Comparison of ENCODE assay signal across 8 cellular contexts in genomic region chr11:58927393-58928081, GRCh38. TPM values are rescaled to one million over a fixed set of nuclear protein-coding genes. Genes with fewer than 3 reads are reported as not detected.
DNase-seq lines count a peak whose midpoint lies in the region; ATAC-seq lines count a peak whose summit lies in the region.

No MANE protein-coding gene starts in this region.

- no peak overlapping the region for H2BK120ac ChIP-seq in mesenchymal stem cell (ENCODE audit: low read depth, low read length)

- no peak overlapping the region for H3K4me3 ChIP-seq in BLaER1 treated with 17β-estradiol and CSF1 and Interleukin-3, amounts not matched to agents 10 nM and 100 nM
- H3K4me3 ChIP-seq in HUES6 (ENCODE audit: low read depth, low read length) (peak overlapping the region; percentile 64), mesenchymal stem cell (ENCODE audit: insufficient read depth in 1 of 2, low read depth in 1 of 2, low read length in 2 of 2) (peak overlapping the region in 1 of 2 experiments; percentile 57)
- H3K4me3 ChIP-seq in effector memory CD4-positive, alpha-beta T cell (ENCODE audit: insufficient read depth, low read depth, low read length, poor library complexity, severe bottlenecking), result no peak overlapping the region

- H3K9ac ChIP-seq in BLaER1 treated with 17β-estradiol and CSF1 and Interleukin-3, amounts not matched to agents 10 nM and 100 nM, result no peak overlapping the region
- H3K9ac ChIP-seq in HUES6 (ENCODE audit: low read length) (peak overlapping the region; percentile 1), mesenchymal stem cell (ENCODE audit: low read length) (peak overlapping the region; percentile 33)

- no peaks in the 10 kb centered on the region for H4K20me1 ChIP-seq in BLaER1 treated with 17β-estradiol and CSF1 and Interleukin-3, amounts not matched to agents 10 nM and 100 nM

- peak overlapping the region; percentile 2 for H2AFZ ChIP-seq in mesenchymal stem cell (ENCODE audit: low read depth, low read length)

- peak overlapping the region; percentile 24 for H4K8ac ChIP-seq in mesenchymal stem cell (ENCODE audit: low read length)

- H2BK15ac ChIP-seq in mesenchymal stem cell (ENCODE audit: low read depth, poor library complexity, severe bottlenecking), result no peak overlapping the region

- DNase-seq in mesenchymal stem cell, result peak; percentile 47
- DNase-seq in HPDE6-E6E7 (ENCODE audit: extremely low spot score), result no peak
- DNase-seq in effector memory CD4-positive, alpha-beta T cell, result no peak

- peak overlapping the region; percentile 40 for H3K4me3 Mint-ChIP-seq in activated naive CD8-positive, alpha-beta T cell

- H3K14ac ChIP-seq in mesenchymal stem cell (ENCODE audit: low read length in 2 of 2), result peak overlapping the region in 1 of 2 experiments; percentile 69

- no peak overlapping the region for H2AK5ac ChIP-seq in mesenchymal stem cell (ENCODE audit: low read length, severe bottlenecking)

- peaks cover 4 to 26% (median 18%) of the 10 kb centered on the region in 10 experiments; a peak in 16 of 20 replicates for H3K4me1 ChIP-seq in BLaER1 treated with 17β-estradiol and CSF1 and Interleukin-3, amounts not matched to agents 10 nM and 100 nM
- H3K4me1 ChIP-seq in HUES6 (ENCODE audit: control insufficient read depth, insufficient read depth, low read length), result peaks cover 32% of the 10 kb centered on the region
- peaks cover 10% of the 10 kb centered on the region for H3K4me1 ChIP-seq in mesenchymal stem cell (ENCODE audit: control insufficient read depth, insufficient read depth, low read depth, low read length)
- H3K4me1 ChIP-seq in effector memory CD4-positive, alpha-beta T cell (ENCODE audit: control insufficient read depth, insufficient read depth, low read length, poor library complexity, severe bottlenecking), result no peaks in the 10 kb centered on the region

- H3K36me3 ChIP-seq in BLaER1 treated with 17β-estradiol and CSF1 and Interleukin-3, amounts not matched to agents 10 nM and 100 nM, result no peaks in the 10 kb centered on the region
- H3K36me3 ChIP-seq in HUES6 (ENCODE audit: control insufficient read depth, insufficient read depth, low read length) (no peaks in the 10 kb centered on the region), mesenchymal stem cell (ENCODE audit: control insufficient read depth in 1 of 2, insufficient read depth in 2 of 2, low read depth in 1 of 2, low read length in 2 of 2) (no peaks in the 10 kb centered on the region)
- H3K36me3 ChIP-seq in effector memory CD4-positive, alpha-beta T cell (ENCODE audit: control insufficient read depth, insufficient read depth, low read length), result no peaks in the 10 kb centered on the region

- no peak overlapping the region for H3K27ac ChIP-seq in BLaER1 treated with 17β-estradiol and CSF1 and Interleukin-3, amounts not matched to agents 10 nM and 100 nM
- H3K27ac ChIP-seq in HUES6 (ENCODE audit: low read depth, low read length) (no peak overlapping the region), mesenchymal stem cell (ENCODE audit: low read length, poor library complexity, severe bottlenecking) (peak overlapping the region; percentile 11)
- no peak overlapping the region for H3K27ac ChIP-seq in effector memory CD4-positive, alpha-beta T cell (ENCODE audit: insufficient read depth, low read length, poor library complexity, severe bottlenecking)

- peak overlapping the region in 1 of 2 experiments; percentile 37 for H3K23ac ChIP-seq in mesenchymal stem cell (ENCODE audit: low read length in 2 of 2)

- H3K27ac Mint-ChIP-seq in activated naive CD8-positive, alpha-beta T cell, result no peak overlapping the region

- no peaks in the 10 kb centered on the region for H3K9me3 Mint-ChIP-seq in activated naive CD8-positive, alpha-beta T cell (ENCODE audit: low read depth)

- H4K91ac ChIP-seq in mesenchymal stem cell (ENCODE audit: low read length), result no peak overlapping the region

- WGBS in mesenchymal stem cell, result 10% methylated on average over 15 of the region's 15 CpGs

- 0 out of 22 replicates have a peak, but pooled peaks cover 0 to 5% (median 0%) of the 10 kb centered on the region in 11 experiments for H3K27me3 ChIP-seq in BLaER1 treated with 17β-estradiol and CSF1 and Interleukin-3, amounts not matched to agents 10 nM and 100 nM
- H3K27me3 ChIP-seq in HUES6 (ENCODE audit: control insufficient read depth, insufficient read depth, low read length), result no peaks in the 10 kb centered on the region
- no peaks in the 10 kb centered on the region for H3K27me3 ChIP-seq in mesenchymal stem cell (ENCODE audit: control insufficient read depth in 1 of 2, insufficient read depth in 1 of 2, low read length in 2 of 2)
- no peaks in the 10 kb centered on the region for H3K27me3 ChIP-seq in effector memory CD4-positive, alpha-beta T cell (replicated peaks; ENCODE audit: control insufficient read depth, insufficient read depth, low read length, poor library complexity, severe bottlenecking)

- H3K4me2 ChIP-seq in BLaER1 treated with 17β-estradiol and CSF1 and Interleukin-3, amounts not matched to agents 10 nM and 100 nM, result peak overlapping the region; percentile 25 to 73 (median 51)
- peak overlapping the region; percentile 70 for H3K4me2 ChIP-seq in mesenchymal stem cell (ENCODE audit: low read length, poor library complexity, severe bottlenecking)

- no peak for ATAC-seq in HG03095 (IDR thresholded peaks at IDR 0.05; ENCODE audit: unreplicated experiment)
- ATAC-seq in GM19467 (IDR thresholded peaks at IDR 0.05; ENCODE audit: unreplicated experiment), result no peak

- H3K4me1 Mint-ChIP-seq in activated naive CD8-positive, alpha-beta T cell (ENCODE audit: low read depth), result peaks cover 16% of the 10 kb centered on the region

- H3K9me3 ChIP-seq in BLaER1 treated with 17β-estradiol and CSF1 and Interleukin-3, amounts not matched to agents 10 nM and 100 nM (replicated peaks in 1 of 11), result no peaks in the 10 kb centered on the region
- H3K9me3 ChIP-seq in HUES6 (ENCODE audit: control insufficient read depth, insufficient read depth, low read depth, low read length), result no peaks in the 10 kb centered on the region
- H3K9me3 ChIP-seq in mesenchymal stem cell (ENCODE audit: control insufficient read depth, low read length), result no peaks in the 10 kb centered on the region
- H3K9me3 ChIP-seq in effector memory CD4-positive, alpha-beta T cell (ENCODE audit: control insufficient read depth, low read length), result no peaks in the 10 kb centered on the region

- H3K18ac ChIP-seq in mesenchymal stem cell (ENCODE audit: low read depth in 1 of 2, low read length in 2 of 2), result peak overlapping the region in 1 of 2 experiments; percentile 29

- no peak overlapping the region for H2BK12ac ChIP-seq in mesenchymal stem cell (ENCODE audit: low read length in 2 of 2)

- H3K27me3 Mint-ChIP-seq in activated naive CD8-positive, alpha-beta T cell, result peaks cover 8% of the 10 kb centered on the region

- H3K4ac ChIP-seq in mesenchymal stem cell (ENCODE audit: low read depth in 1 of 2, low read length in 2 of 2), result no peak overlapping the region

- H3K36me3 Mint-ChIP-seq in activated naive CD8-positive, alpha-beta T cell, result no peaks in the 10 kb centered on the region

- H2BK5ac ChIP-seq in mesenchymal stem cell (ENCODE audit: low read depth, low read length, poor library complexity, severe bottlenecking), result no peak overlapping the region

- no peaks in the 10 kb centered on the region for H3K79me1 ChIP-seq in mesenchymal stem cell (replicated peaks; ENCODE audit: low read length, poor library complexity, severe bottlenecking)

RNA-seq across cellular contexts. Expression of gene GLYATL1, which starts 11.8 kb away (rescaled TPM):
- polyA plus RNA-seq in mesenchymal stem cell (2013, experiment 1 of 2), result not detected
- polyA plus RNA-seq in mesenchymal stem cell (2013, experiment 2 of 2), result 0.04 TPM

Comparison
In these comparisons a context has a peak if more than half of its experiments do, and no peak if none do; other contexts are left out.
1. H3K9ac ChIP-seq: peak in HUES6 (single experiment) and mesenchymal stem cell (single experiment); none in BLaER1 treated with 17β-estradiol and CSF1 and Interleukin-3, amounts not matched to agents 10 nM and 100 nM (0 of 11).